ENCODE assay signal across 12 cellular contexts in the genomic region with DNA sequence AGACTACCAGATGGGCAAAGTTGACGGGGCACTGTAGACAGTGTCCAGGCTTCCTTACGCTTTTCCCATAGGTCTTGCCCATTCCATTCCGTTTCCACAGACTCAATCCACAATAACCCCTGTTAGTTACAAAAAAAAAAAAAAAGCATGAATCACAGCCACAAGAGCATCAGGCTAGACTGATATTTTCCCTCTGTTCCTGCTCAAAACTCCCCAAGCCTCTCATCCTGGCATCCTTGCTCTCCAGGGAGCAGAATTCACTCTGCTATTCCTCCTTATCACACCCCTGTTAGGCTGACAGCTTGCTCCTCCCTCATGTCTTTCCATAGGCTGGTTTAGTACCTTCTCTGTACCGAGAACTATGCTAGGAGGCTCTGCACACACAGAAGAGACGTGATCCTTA. TPM values are rescaled to one million over a fixed set of nuclear protein-coding genes. Genes with fewer than 3 reads are reported as not detected.
DNase-seq lines count a peak whose midpoint lies in the region; ATAC-seq and TF ChIP-seq lines count a peak whose summit lies in the region.
"Had no signal": no experiment of that assay in that cellular context is flagged by ENCODE, and none has a peak within 500 bp of the region (broad histone marks: within the 10 kb centered on the region; RNA-seq: fewer than 3 reads in every experiment).

No MANE protein-coding gene starts in this region.

- intact Hi-C loops in CD4-positive, alpha-beta memory T cell (cut with micrococcal nuclease): no loop called here
- intact Hi-C loops in naive thymus-derived CD4-positive, alpha-beta T cell (cut with micrococcal nuclease): no loop called here
- intact Hi-C loops in thyroid gland (cut with DNase I): no loop called here

- WGBS in thyroid gland, 2 donors: 84 to 91% methylated on average over 5 of the region's 5 CpGs

- peaks cover 74 to 90% (median 83%) of the 10 kb centered on the region in 4 donors for H3K4me1 Mint-ChIP-seq in CD4-positive, alpha-beta memory T cell
- peaks cover 32% of the 10 kb centered on the region for H3K4me1 Mint-ChIP-seq in HFFc6 (ENCODE audit: low read depth)
- peaks cover 15% of the 10 kb centered on the region for H3K4me1 Mint-ChIP-seq in chondrocyte (ENCODE audit: low read depth)
- peaks cover 70 to 99% (median 92%) of the 10 kb centered on the region in 7 donors for H3K4me1 Mint-ChIP-seq in naive thymus-derived CD4-positive, alpha-beta T cell

- no peak overlapping the region for H3K4me3 ChIP-seq in CD4-positive, alpha-beta memory T cell (ENCODE audit: low read length in 2 of 2)
- H3K4me3 ChIP-seq in naive thymus-derived CD4-positive, alpha-beta T cell (ENCODE audit: low read length): no peak overlapping the region
- H3K4me3 ChIP-seq in Peyer's patch: no peak overlapping the region
- H3K4me3 ChIP-seq in thyroid gland (replicated peaks in 1 of 3): no peak overlapping the region
- H3K4me3 ChIP-seq: body of pancreas, lung had no signal

- peak overlapping the region in 5 of 7 donors; percentile 7 to 91 (median 21) for H3K27ac Mint-ChIP-seq in CD4-positive, alpha-beta memory T cell
- H3K27ac Mint-ChIP-seq in HFFc6 (peak overlapping the region; percentile 38), chondrocyte (ENCODE audit: unreplicated experiment) (peak overlapping the region; percentile 72)
- peak overlapping the region; percentile 51 to 93 (median 72) for H3K27ac Mint-ChIP-seq in naive thymus-derived CD4-positive, alpha-beta T cell

- H3K4me3 Mint-ChIP-seq in CD4-positive, alpha-beta memory T cell: peak overlapping the region in 3 of 8 donors; percentile 21 to 58 (median 38)
- H3K4me3 Mint-ChIP-seq in HFFc6: no peak overlapping the region
- H3K4me3 Mint-ChIP-seq in chondrocyte (ENCODE audit: unreplicated experiment): no peak overlapping the region
- H3K4me3 Mint-ChIP-seq in naive thymus-derived CD4-positive, alpha-beta T cell: peak overlapping the region in 6 of 10 donors; percentile 33 to 76 (median 54)

- H3K36me3 ChIP-seq in CD4-positive, alpha-beta memory T cell (ENCODE audit: insufficient read depth, low read length): peaks cover 6% of the 10 kb centered on the region
- H3K36me3 ChIP-seq in naive thymus-derived CD4-positive, alpha-beta T cell (ENCODE audit: control insufficient read depth in 2 of 3, insufficient read depth in 3 of 3, low read length in 3 of 3): peaks cover 0 to 13% (median 0%) of the 10 kb centered on the region in 3 experiments
- H3K36me3 ChIP-seq in Peyer's patch (no peaks in the 10 kb centered on the region), thyroid gland (peaks cover 0 to 4% of the 10 kb centered on the region in 2 donors)

- CTCF ChIA-PET in CD4-positive, alpha-beta memory T cell (lab: Charles Lee; ENCODE audit: partially characterized antibody): interaction anchor here (1.1 to 1.5 kb wide), 3 partner anchors 20 to 47 kb away, joined by 3 to 4 read pairs (median 3); no protein-coding TSS in a partner anchor
- CTCF ChIA-PET in naive thymus-derived CD4-positive, alpha-beta T cell (lab: Charles Lee): interaction anchor here (0.7 to 1.0 kb wide), 3 partner anchors 12 to 19 kb away, joined by 3 to 5 read pairs (median 4); no protein-coding TSS in a partner anchor

- no peak overlapping the region for H3K27ac ChIP-seq in CD4-positive, alpha-beta memory T cell (ENCODE audit: low read depth, low read length)
- H3K27ac ChIP-seq in naive thymus-derived CD4-positive, alpha-beta T cell (ENCODE audit: low read depth, low read length): no peak overlapping the region
- H3K27ac ChIP-seq in Peyer's patch (no peak overlapping the region), thyroid gland (no peak overlapping the region)
- H3K27ac ChIP-seq: body of pancreas, foreskin keratinocyte had no signal

- H3K27me3 Mint-ChIP-seq in CD4-positive, alpha-beta memory T cell: no peaks in the 10 kb centered on the region
- H3K27me3 Mint-ChIP-seq in HFFc6 (ENCODE audit: insufficient read depth): peaks cover 9% of the 10 kb centered on the region
- H3K27me3 Mint-ChIP-seq in chondrocyte (ENCODE audit: low read depth): no peaks in the 10 kb centered on the region
- no peaks in the 10 kb centered on the region for H3K27me3 Mint-ChIP-seq in naive thymus-derived CD4-positive, alpha-beta T cell

- H3K9me3 Mint-ChIP-seq in CD4-positive, alpha-beta memory T cell: no peaks in the 10 kb centered on the region
- H3K9me3 Mint-ChIP-seq in HFFc6 (no peaks in the 10 kb centered on the region), chondrocyte (ENCODE audit: low read depth) (peaks cover 13% of the 10 kb centered on the region)
- peaks cover 0 to 2% (median 0%) of the 10 kb centered on the region in 11 donors for H3K9me3 Mint-ChIP-seq in naive thymus-derived CD4-positive, alpha-beta T cell

- no peaks in the 10 kb centered on the region for H3K27me3 ChIP-seq in CD4-positive, alpha-beta memory T cell (ENCODE audit: insufficient read depth, low read length)
- no peaks in the 10 kb centered on the region for H3K27me3 ChIP-seq in naive thymus-derived CD4-positive, alpha-beta T cell (ENCODE audit: control insufficient read depth in 2 of 2, insufficient read depth in 2 of 2, low read length in 2 of 2)
- H3K27me3 ChIP-seq in Peyer's patch (no peaks in the 10 kb centered on the region), thyroid gland (no peaks in the 10 kb centered on the region)
- H3K27me3 ChIP-seq: body of pancreas, foreskin keratinocyte had no signal

- H3K9me3 ChIP-seq in CD4-positive, alpha-beta memory T cell (ENCODE audit: control insufficient read depth in 1 of 2, low read length in 2 of 2): no peaks in the 10 kb centered on the region
- H3K9me3 ChIP-seq in naive thymus-derived CD4-positive, alpha-beta T cell (ENCODE audit: control insufficient read depth in 2 of 3, low read length in 3 of 3): no peaks in the 10 kb centered on the region
- no peaks in the 10 kb centered on the region for H3K9me3 ChIP-seq in Peyer's patch
- no peaks in the 10 kb centered on the region for H3K9me3 ChIP-seq in thyroid gland
- H3K9me3 ChIP-seq: body of pancreas had no signal

- no peak for DNase-seq in CD4-positive, alpha-beta memory T cell
- DNase-seq in HFFc6: no peak
- no peak for DNase-seq in chondrocyte (ENCODE audit: low spot score)
- DNase-seq in naive thymus-derived CD4-positive, alpha-beta T cell: no peak
- no peak for DNase-seq in Peyer's patch
- DNase-seq in NOMO-1 (lab: John Stamatoyannopoulos, UW; ENCODE audit: unreplicated experiment in 2 of 2): no peak
- no peak for DNase-seq in thyroid gland
- DNase-seq: body of pancreas, foreskin keratinocyte, NCI-H774 had no signal

- TF ChIP-seq POLR2A in Peyer's patch (IDR thresholded peaks at IDR 0.05): no peak
- TF ChIP-seq POLR2A in thyroid gland (IDR thresholded peaks at IDR 0.05): no peak

- no peak for TF ChIP-seq CTCF in HFFc6 (IDR thresholded peaks at IDR 0.05)
- TF ChIP-seq CTCF in chondrocyte (IDR thresholded peaks at IDR 0.05): no peak
- no peak for TF ChIP-seq CTCF in Peyer's patch (IDR thresholded peaks at IDR 0.05)
- TF ChIP-seq CTCF in thyroid gland (IDR thresholded peaks at IDR 0.05): no peak

- peaks cover 89% of the 10 kb centered on the region for H3K4me1 ChIP-seq in CD4-positive, alpha-beta memory T cell (ENCODE audit: insufficient read depth, low read length)
- peaks cover 20 to 76% of the 10 kb centered on the region in 2 donors for H3K4me1 ChIP-seq in naive thymus-derived CD4-positive, alpha-beta T cell (ENCODE audit: control insufficient read depth in 2 of 2, insufficient read depth in 2 of 2, low read length in 2 of 2)
- H3K4me1 ChIP-seq in Peyer's patch: no peaks in the 10 kb centered on the region
- H3K4me1 ChIP-seq in thyroid gland: peaks cover 14 to 21% of the 10 kb centered on the region in 2 donors

- ATAC-seq in naive thymus-derived CD4-positive, alpha-beta T cell: no peak
- ATAC-seq in HG03354 (IDR thresholded peaks at IDR 0.05; ENCODE audit: poor library complexity, severe bottlenecking, unreplicated experiment): no peak
- ATAC-seq: body of pancreas, foreskin keratinocyte had no signal

- POLR2A ChIA-PET in CD4-positive, alpha-beta memory T cell (lab: Charles Lee; ENCODE audit: partially characterized antibody): interaction anchor here (1.1 kb wide), 1 partner anchor 18 kb away, joined by 3 read pairs; no protein-coding TSS in a partner anchor
- POLR2A ChIA-PET in naive thymus-derived CD4-positive, alpha-beta T cell (lab: Charles Lee): interaction anchor here (0.6 to 3.8 kb wide), 3 partner anchors 12 to 129 kb away, joined by 4 to 12 read pairs (median 5); no protein-coding TSS in a partner anchor

- H3K36me3 Mint-ChIP-seq in CD4-positive, alpha-beta memory T cell: peaks cover 36 to 39% of the 10 kb centered on the region in 2 donors
- H3K36me3 Mint-ChIP-seq in HFFc6 (ENCODE audit: low read depth) (0 out of 2 replicates have a peak, but pooled peaks cover 10% of the 10 kb centered on the region), chondrocyte (ENCODE audit: low read depth) (peaks cover 5% of the 10 kb centered on the region)
- peaks cover 0 to 41% (median 29%) of the 10 kb centered on the region in 5 donors for H3K36me3 Mint-ChIP-seq in naive thymus-derived CD4-positive, alpha-beta T cell

RNA-seq across cellular contexts. Expression of a gene that starts 42.2 kb away (rescaled TPM):
- total RNA-seq in CD4-positive, alpha-beta memory T cell: 100 to 1,000 TPM; 383 to 397 TPM
- polyA plus RNA-seq in CD4-positive, alpha-beta memory T cell: 100 to 1,000 TPM; 752 to 839 TPM
- 100 to 1,000 TPM; 128 to 197 (median 161) TPM for total RNA-seq in HFFc6 (2021; fragmentation: NEBNext Ultra II Directional; extraction: Animal tissue kit (Norgen Biotek cat#: 25700))
- total RNA-seq in chondrocyte (94.9 to 119 TPM (median 105 TPM) in 3 replicates), Peyer's patch (10 to 100 TPM; 36.1 to 78.4 (median 54.5) TPM), thyroid gland (100 to 1,000 TPM; 282 to 506 (median 336) TPM)
- total RNA-seq in naive thymus-derived CD4-positive, alpha-beta T cell: 100 to 1,000 TPM; 270 to 495 (median 437) TPM
- 100 to 1,000 TPM; 811 to 922 TPM for polyA plus RNA-seq in naive thymus-derived CD4-positive, alpha-beta T cell

Comparison
In these comparisons a context has a peak if more than half of its experiments do, and no peak if none do; other contexts are left out.
1. H3K27ac Mint-ChIP-seq: peak in every context shown above with its lines; median percentile 72 in chondrocyte; 72 in naive thymus-derived CD4-positive, alpha-beta T cell; 38 in HFFc6; 21 in CD4-positive, alpha-beta memory T cell.
2. H3K4me3 Mint-ChIP-seq: peak in naive thymus-derived CD4-positive, alpha-beta T cell (6 of 10); none in HFFc6 (single experiment) and chondrocyte (single experiment).